ENCODE assay signal across 8 cellular contexts in the genomic region with DNA sequence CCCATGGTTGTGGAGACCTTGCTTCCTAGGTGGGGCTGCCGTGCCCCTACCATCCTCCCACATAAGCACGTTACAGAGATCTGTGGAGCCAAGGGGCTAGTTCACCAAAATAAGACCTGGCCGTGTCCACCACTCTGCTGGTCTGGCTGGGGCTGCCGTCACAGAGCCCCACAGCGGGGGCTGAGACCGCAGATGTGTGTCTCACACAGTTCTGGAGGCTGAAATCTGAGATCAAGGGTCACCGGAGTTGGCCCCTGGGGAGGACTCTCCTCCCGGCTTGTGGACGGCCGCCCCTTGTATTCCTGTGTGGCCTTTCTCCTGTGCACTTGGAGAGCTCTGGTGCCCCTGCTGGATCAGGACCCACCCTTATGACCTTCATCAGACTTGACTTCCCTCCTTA.
A peak's percentile ranks its signal among the peaks of the same experiment; 100 is the strongest.
DNase-seq lines count a peak whose midpoint lies in the region; ATAC-seq and TF ChIP-seq lines count a peak whose summit lies in the region.
"Not testable (repeated sequence)": the region's sequence is repeated elsewhere in the genome, so short reads cannot be mapped to it uniquely, and the experiment has no call there.

No MANE protein-coding gene starts in this region.

- H3K36me3 Mint-ChIP-seq in T-helper 17 cell (ENCODE audit: low read depth); activated naive CD8-positive, alpha-beta T cell treated with anti-CD3 and anti-CD28 coated beads, Interleukin-2, amount 50 U/mL, for 24 hours (ENCODE audit: low read depth): not testable (repeated sequence)
- peaks cover 11% of the 10 kb centered on the region for H3K36me3 Mint-ChIP-seq in activated CD8-positive, alpha-beta memory T cell treated with anti-CD3 and anti-CD28 coated beads, Interleukin-2, amount 10 ng/mL, durations not matched to agents 7 days and 5 days
- H3K36me3 Mint-ChIP-seq in natural killer cell treated with Interleukin-12 subunit alpha and Interleukin-12 subunit beta and Interleukin-15 and Interleukin-18, amount 100 ng/mL, for 72 hours, result peaks cover 13% of the 10 kb centered on the region
- H3K36me3 Mint-ChIP-seq in stimulated activated naive CD8-positive, alpha-beta T cell treated with anti-CD3 and anti-CD28 coated beads, Interleukin-15, Interleukin-2, amounts not matched to agents 100 ng/mL and 50 ng/mL, for 24 hours (ENCODE audit: low read depth), result peaks cover 11% of the 10 kb centered on the region

- H3K27ac Mint-ChIP-seq in T-helper 17 cell; activated CD8-positive, alpha-beta memory T cell treated with anti-CD3 and anti-CD28 coated beads, Interleukin-2, amount 10 ng/mL, durations not matched to agents 7 days and 5 days; activated naive CD8-positive, alpha-beta T cell treated with anti-CD3 and anti-CD28 coated beads, Interleukin-2, amount 50 U/mL, for 24 hours; stimulated activated naive CD8-positive, alpha-beta T cell treated with anti-CD3 and anti-CD28 coated beads, Interleukin-15, Interleukin-2, amounts not matched to agents 100 ng/mL and 50 ng/mL, for 24 hours: not testable (repeated sequence)
- peak overlapping the region in 1 of 2 donors; percentile 51 for H3K27ac Mint-ChIP-seq in natural killer cell treated with Interleukin-12 subunit alpha and Interleukin-12 subunit beta and Interleukin-15 and Interleukin-18, amount 100 ng/mL, for 72 hours

- H3K4me3 ChIP-seq in KMS-11 (IDR thresholded peaks at IDR 0.05; ENCODE audit: insufficient read depth, low read depth, low read length); hepatocyte: not testable (repeated sequence)

- H3K36me3 ChIP-seq in KMS-11 (ENCODE audit: insufficient read depth); hepatocyte (replicated peaks; ENCODE audit: insufficient read depth, low read depth): not testable (repeated sequence)

- CTCF ChIA-PET in activated CD8-positive, alpha-beta memory T cell treated with anti-CD3 and anti-CD28 coated beads, Interleukin-2, amount 10 ng/mL, durations not matched to agents 7 days and 5 days (lab: Charles Lee), result not testable (repeated sequence)

- not testable (repeated sequence) for H3K9me3 Mint-ChIP-seq in activated CD8-positive, alpha-beta memory T cell treated with anti-CD3 and anti-CD28 coated beads, Interleukin-2, amount 10 ng/mL, durations not matched to agents 7 days and 5 days (ENCODE audit: low read depth); activated naive CD8-positive, alpha-beta T cell treated with anti-CD3 and anti-CD28 coated beads, Interleukin-2, amount 50 U/mL, for 24 hours; natural killer cell treated with Interleukin-12 subunit alpha and Interleukin-12 subunit beta and Interleukin-15 and Interleukin-18, amount 100 ng/mL, for 72 hours
- H3K9me3 Mint-ChIP-seq in stimulated activated naive CD8-positive, alpha-beta T cell treated with anti-CD3 and anti-CD28 coated beads, Interleukin-15, Interleukin-2, amounts not matched to agents 100 ng/mL and 50 ng/mL, for 24 hours, result peaks cover 12% of the 10 kb centered on the region

- 0 out of 2 replicates have a peak overlapping the region, but pooled peaks have one; percentile 33 for H3K27ac ChIP-seq in C4-2B
- H3K27ac ChIP-seq in KMS-11, result not testable (repeated sequence)
- peak overlapping the region; percentile 85 for H3K27ac ChIP-seq in hepatocyte

- not testable (repeated sequence) for H3K9ac ChIP-seq in KMS-11

- H3K9me3 ChIP-seq in T-helper 17 cell (ENCODE audit: control insufficient read depth, low read length, poor library complexity, severe bottlenecking); hepatocyte (ENCODE audit: low read depth): not testable (repeated sequence)

- H2AFZ ChIP-seq in KMS-11 (ENCODE audit: low read depth) (peak overlapping the region; percentile 58; the same call in 1 of the 2 replicates), hepatocyte (peak overlapping the region; percentile 28)

- not testable (repeated sequence) for TF ChIP-seq CTCF in C4-2B (conservative IDR thresholded peaks at IDR 0.05); KMS-11 (conservative IDR thresholded peaks at IDR 0.05; ENCODE audit: low read depth, low read length); hepatocyte (IDR thresholded peaks at IDR 0.05; ENCODE audit: poor library complexity)

- H3K4me2 ChIP-seq in KMS-11 (peak overlapping the region; percentile 29; the same call in 1 of the 2 replicates), hepatocyte (peak overlapping the region; percentile 84)

- H3K4me1 Mint-ChIP-seq in T-helper 17 cell; activated CD8-positive, alpha-beta memory T cell treated with anti-CD3 and anti-CD28 coated beads, Interleukin-2, amount 10 ng/mL, durations not matched to agents 7 days and 5 days; activated naive CD8-positive, alpha-beta T cell treated with anti-CD3 and anti-CD28 coated beads, Interleukin-2, amount 50 U/mL, for 24 hours; stimulated activated naive CD8-positive, alpha-beta T cell treated with anti-CD3 and anti-CD28 coated beads, Interleukin-15, Interleukin-2, amounts not matched to agents 100 ng/mL and 50 ng/mL, for 24 hours (ENCODE audit: low read depth): not testable (repeated sequence)
- peaks cover 0 to 11% of the 10 kb centered on the region in 2 donors for H3K4me1 Mint-ChIP-seq in natural killer cell treated with Interleukin-12 subunit alpha and Interleukin-12 subunit beta and Interleukin-15 and Interleukin-18, amount 100 ng/mL, for 72 hours (ENCODE audit: low read depth in 2 of 2)

- DNase-seq in T-helper 17 cell; activated CD8-positive, alpha-beta memory T cell treated with anti-CD3 and anti-CD28 coated beads, Interleukin-2, amount 10 ng/mL, durations not matched to agents 7 days and 5 days; activated naive CD8-positive, alpha-beta T cell treated with anti-CD3 and anti-CD28 coated beads, Interleukin-2, amount 50 U/mL, for 24 hours; hepatocyte (ENCODE audit: low spot score); natural killer cell treated with Interleukin-12 subunit alpha and Interleukin-12 subunit beta and Interleukin-15 and Interleukin-18, amount 100 ng/mL, for 72 hours (ENCODE audit: low spot score): not testable (repeated sequence)

- H3K79me2 ChIP-seq in KMS-11 (ENCODE audit: insufficient read depth, low read depth); hepatocyte: not testable (repeated sequence)

- not testable (repeated sequence) for H3K27me3 ChIP-seq in KMS-11 (ENCODE audit: insufficient read depth, low read depth); hepatocyte

- not testable (repeated sequence) for H3K9me2 ChIP-seq in hepatocyte (replicated peaks; ENCODE audit: insufficient read depth)

- peak overlapping the region; percentile 80 for H3K4me3 Mint-ChIP-seq in T-helper 17 cell
- H3K4me3 Mint-ChIP-seq in activated CD8-positive, alpha-beta memory T cell treated with anti-CD3 and anti-CD28 coated beads, Interleukin-2, amount 10 ng/mL, durations not matched to agents 7 days and 5 days, result not testable (repeated sequence)
- peak overlapping the region; percentile 67 for H3K4me3 Mint-ChIP-seq in activated naive CD8-positive, alpha-beta T cell treated with anti-CD3 and anti-CD28 coated beads, Interleukin-2, amount 50 U/mL, for 24 hours
- peak overlapping the region; percentile 49 for H3K4me3 Mint-ChIP-seq in natural killer cell treated with Interleukin-12 subunit alpha and Interleukin-12 subunit beta and Interleukin-15 and Interleukin-18, amount 100 ng/mL, for 72 hours
- H3K4me3 Mint-ChIP-seq in stimulated activated naive CD8-positive, alpha-beta T cell treated with anti-CD3 and anti-CD28 coated beads, Interleukin-15, Interleukin-2, amounts not matched to agents 100 ng/mL and 50 ng/mL, for 24 hours, result peak overlapping the region; percentile 49

- peaks cover 11% of the 10 kb centered on the region for H3K27me3 Mint-ChIP-seq in T-helper 17 cell
- peaks cover 17% of the 10 kb centered on the region for H3K27me3 Mint-ChIP-seq in activated CD8-positive, alpha-beta memory T cell treated with anti-CD3 and anti-CD28 coated beads, Interleukin-2, amount 10 ng/mL, durations not matched to agents 7 days and 5 days
- not testable (repeated sequence) for H3K27me3 Mint-ChIP-seq in activated naive CD8-positive, alpha-beta T cell treated with anti-CD3 and anti-CD28 coated beads, Interleukin-2, amount 50 U/mL, for 24 hours; natural killer cell treated with Interleukin-12 subunit alpha and Interleukin-12 subunit beta and Interleukin-15 and Interleukin-18, amount 100 ng/mL, for 72 hours; stimulated activated naive CD8-positive, alpha-beta T cell treated with anti-CD3 and anti-CD28 coated beads, Interleukin-15, Interleukin-2, amounts not matched to agents 100 ng/mL and 50 ng/mL, for 24 hours

- not testable (repeated sequence) for H3K4me1 ChIP-seq in KMS-11 (ENCODE audit: low read depth, poor library complexity, severe bottlenecking)
- H3K4me1 ChIP-seq in hepatocyte (ENCODE audit: insufficient read depth), result peaks cover 20% of the 10 kb centered on the region

- not testable (repeated sequence) for ATAC-seq in T-helper 17 cell; activated naive CD8-positive, alpha-beta T cell treated with anti-CD3 and anti-CD28 coated beads, Interleukin-2, amount 50 U/mL, for 24 hours; natural killer cell treated with Interleukin-12 subunit alpha and Interleukin-12 subunit beta and Interleukin-15 and Interleukin-18, amount 100 ng/mL, for 72 hours
- ATAC-seq in activated CD8-positive, alpha-beta memory T cell treated with anti-CD3 and anti-CD28 coated beads, Interleukin-2, amount 10 ng/mL, durations not matched to agents 7 days and 5 days, result peak; percentile 11

- H4K20me1 ChIP-seq in KMS-11 (ENCODE audit: insufficient read depth); hepatocyte (ENCODE audit: insufficient read depth, poor library complexity, severe bottlenecking): not testable (repeated sequence)

- 79% methylated on average over 10 of the region's 10 CpGs for WGBS in hepatocyte (ENCODE audit: low lambda C conversion rate, missing lambda C conversion rate)
